In the genomic region with DNA sequence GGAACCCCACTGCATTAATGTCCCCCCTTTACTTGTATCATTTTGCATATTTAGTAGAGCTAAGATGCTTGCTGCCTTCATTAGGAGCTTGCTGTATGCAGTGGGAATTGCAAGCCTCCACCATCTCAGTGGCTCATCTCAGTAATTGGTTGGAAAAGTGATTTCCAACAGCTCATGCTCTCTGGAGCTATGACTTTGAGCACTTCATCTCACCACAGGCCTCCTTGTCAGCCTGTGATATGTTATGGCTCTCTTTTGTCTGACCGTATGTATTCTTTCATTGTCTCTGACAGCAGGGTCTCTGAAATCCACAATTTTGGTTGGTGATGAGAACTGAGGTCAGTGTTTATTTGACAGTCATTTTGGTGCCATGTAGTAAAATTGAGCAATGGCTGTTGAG, we compare ENCODE assay signal across 19 cellular contexts.
"Had no signal": no experiment of that assay in that cellular context is flagged by ENCODE, and none has a peak within 500 bp of the region (broad histone marks: within the 10 kb centered on the region; RNA-seq: fewer than 3 reads in every experiment).

No MANE protein-coding gene starts in this region.

- H3K36me3 ChIP-seq: heart left ventricle, ovary, right atrium auricular region, sigmoid colon, thoracic aorta, transverse colon had no signal

- H3K27me3 Mint-ChIP-seq: naive B cell; stimulated activated naive B cell treated with anti-CD40 and anti-IgM and Interleukin-4, amounts not matched to agents 10 μg/mL and 1 μg/mL and 100 μg/mL, for 72 hours; stimulated activated naive CD8-positive, alpha-beta T cell treated with anti-CD3 and anti-CD28 coated beads, Interleukin-15, amount 100 ng/mL, for 72 hours had no signal

- H3K27me3 ChIP-seq: heart left ventricle, ovary, right atrium auricular region, sigmoid colon, transverse colon had no signal

- H3K9me3 ChIP-seq: ovary, right atrium auricular region, sigmoid colon, thoracic aorta, transverse colon had no signal

- H3K36me3 Mint-ChIP-seq: naive B cell; stimulated activated naive B cell treated with anti-CD40 and anti-IgM and Interleukin-4, amounts not matched to agents 10 μg/mL and 1 μg/mL and 100 μg/mL, for 72 hours had no signal

- H3K9me3 Mint-ChIP-seq: stimulated activated naive B cell treated with anti-CD40 and anti-IgM and Interleukin-4, amounts not matched to agents 10 μg/mL and 1 μg/mL and 100 μg/mL, for 72 hours; stimulated activated naive CD8-positive, alpha-beta T cell treated with anti-CD3 and anti-CD28 coated beads, Interleukin-15, amount 100 ng/mL, for 72 hours had no signal

- H3K27ac ChIP-seq: heart left ventricle, ovary, right atrium auricular region, sigmoid colon, skin epidermis, thoracic aorta, transverse colon had no signal

- DNase-seq: effector memory CD4-positive, alpha-beta T cell; heart left ventricle; hippocampal formation; left colon; mesendoderm; naive B cell; ovary; sigmoid colon; stimulated activated CD4-positive, alpha-beta T cell treated with anti-CD3 and anti-CD28 coated beads, Interleukin-2, amount 100 ng/mL, for 24 hours; stimulated activated CD4-positive, alpha-beta T cell treated with anti-CD3 and anti-CD28 coated beads, Interleukin-4, amount 100 ng/mL, for 4 hours; stimulated activated naive B cell treated with anti-CD40 and anti-IgM and Interleukin-4, amounts not matched to agents 10 μg/mL and 1 μg/mL and 100 μg/mL, for 72 hours; stimulated activated naive CD8-positive, alpha-beta T cell treated with anti-CD3 and anti-CD28 coated beads, Interleukin-15, amount 100 ng/mL, for 72 hours; substantia nigra; transverse colon had no signal

- H3K4me3 Mint-ChIP-seq: naive B cell; nephron; stimulated activated naive B cell treated with anti-CD40 and anti-IgM and Interleukin-4, amounts not matched to agents 10 μg/mL and 1 μg/mL and 100 μg/mL, for 72 hours; stimulated activated naive CD8-positive, alpha-beta T cell treated with anti-CD3 and anti-CD28 coated beads, Interleukin-15, amount 100 ng/mL, for 72 hours had no signal

- H3K27ac Mint-ChIP-seq: naive B cell; nephron; stimulated activated naive B cell treated with anti-CD40 and anti-IgM and Interleukin-4, amounts not matched to agents 10 μg/mL and 1 μg/mL and 100 μg/mL, for 72 hours; stimulated activated naive CD8-positive, alpha-beta T cell treated with anti-CD3 and anti-CD28 coated beads, Interleukin-15, amount 100 ng/mL, for 72 hours had no signal

- H3K4me3 ChIP-seq: heart left ventricle, ovary, right atrium auricular region, sigmoid colon, skin epidermis, thoracic aorta, transverse colon had no signal

- H3K4me1 ChIP-seq: heart left ventricle, right atrium auricular region, sigmoid colon, transverse colon had no signal

- H3K4me1 Mint-ChIP-seq: naive B cell; nephron; stimulated activated naive B cell treated with anti-CD40 and anti-IgM and Interleukin-4, amounts not matched to agents 10 μg/mL and 1 μg/mL and 100 μg/mL, for 72 hours; stimulated activated naive CD8-positive, alpha-beta T cell treated with anti-CD3 and anti-CD28 coated beads, Interleukin-15, amount 100 ng/mL, for 72 hours had no signal

- ATAC-seq: esophagus mucosa; heart left ventricle; left colon; stimulated activated naive B cell treated with anti-CD40 and anti-IgM and Interleukin-4, amounts not matched to agents 10 μg/mL and 1 μg/mL and 100 μg/mL, for 72 hours; stimulated activated naive CD8-positive, alpha-beta T cell treated with anti-CD3 and anti-CD28 coated beads, Interleukin-15, amount 100 ng/mL, for 72 hours had no signal
